In genomic region chr5:151037561-151038291, GRCh38 we compare ENCODE assay signal across 9 cellular contexts. TPM values are rescaled to one million over a fixed set of nuclear protein-coding genes. Genes with fewer than 3 reads are reported as not detected.
DNase-seq lines count a peak whose midpoint lies in the region; TF ChIP-seq lines count a peak whose summit lies in the region.
"Had no signal": no experiment of that assay in that cellular context is flagged by ENCODE, and none has a peak within 500 bp of the region (broad histone marks: within the 10 kb centered on the region; RNA-seq: fewer than 3 reads in every experiment).

No MANE protein-coding gene starts in this region.

- peak overlapping the region; percentile 29 for H3K27ac Mint-ChIP-seq in T-helper 1 cell treated with Interleukin-12 subunit alpha and Interleukin-12 subunit beta and Interleukin-4 antibody, amounts not matched to agents 30 μg/mL and 1 μg/mL, for 36 hours

- peaks cover 6% of the 10 kb centered on the region for H3K4me1 Mint-ChIP-seq in T-helper 1 cell treated with Interleukin-12 subunit alpha and Interleukin-12 subunit beta and Interleukin-4 antibody, amounts not matched to agents 30 μg/mL and 1 μg/mL, for 36 hours (ENCODE audit: low read depth)

- TF ChIP-seq CTCF in esophagus muscularis mucosa (IDR thresholded peaks at IDR 0.05) (no peak), transverse colon (IDR thresholded peaks at IDR 0.05) (no peak)

- H3K27ac ChIP-seq in esophagus muscularis mucosa (replicated peaks in 1 of 4) = peak overlapping the region; percentile 77 to 87 (median 82)
- peak overlapping the region; percentile 55 to 56 for H3K27ac ChIP-seq in mucosa of rectum (ENCODE audit: low read depth in 2 of 2, low read length in 2 of 2)
- H3K27ac ChIP-seq in transverse colon = peak overlapping the region; percentile 67 to 83 (median 72)

- H3K9me3 Mint-ChIP-seq in T-helper 1 cell treated with Interleukin-12 subunit alpha and Interleukin-12 subunit beta and Interleukin-4 antibody, amounts not matched to agents 30 μg/mL and 1 μg/mL, for 36 hours = no peaks in the 10 kb centered on the region

- H3K9me3 ChIP-seq in esophagus muscularis mucosa (no peaks in the 10 kb centered on the region), mucosa of rectum (ENCODE audit: control insufficient read depth in 2 of 2, low read length in 2 of 2) (no peaks in the 10 kb centered on the region), transverse colon (no peaks in the 10 kb centered on the region)

- no peak overlapping the region for H3K4me3 Mint-ChIP-seq in T-helper 1 cell treated with Interleukin-12 subunit alpha and Interleukin-12 subunit beta and Interleukin-4 antibody, amounts not matched to agents 30 μg/mL and 1 μg/mL, for 36 hours

- 68% methylated on average over 10 of the region's 10 CpGs for WGBS in esophagus muscularis mucosa
- WGBS in transverse colon (ENCODE audit: low coverage in 1 of 2), 2 donors = 68 to 78% methylated on average over 1 to 10 of the region's 10 CpGs

- peaks cover 55% of the 10 kb centered on the region for H3K36me3 Mint-ChIP-seq in T-helper 1 cell treated with Interleukin-12 subunit alpha and Interleukin-12 subunit beta and Interleukin-4 antibody, amounts not matched to agents 30 μg/mL and 1 μg/mL, for 36 hours (ENCODE audit: low read depth)

- H3K27me3 ChIP-seq in esophagus muscularis mucosa (no peaks in the 10 kb centered on the region), mucosa of rectum (ENCODE audit: control insufficient read depth in 2 of 2, insufficient read depth in 2 of 2, low read length in 2 of 2) (no peaks in the 10 kb centered on the region), transverse colon (no peaks in the 10 kb centered on the region)

- H3K4me1 ChIP-seq in esophagus muscularis mucosa (peaks cover 40 to 44% (median 42%) of the 10 kb centered on the region in 4 donors), mucosa of rectum (ENCODE audit: control insufficient read depth in 2 of 2, insufficient read depth in 2 of 2, low read length in 2 of 2) (peaks cover 0 to 10% of the 10 kb centered on the region in 2 donors), transverse colon (peaks cover 8 to 20% (median 16%) of the 10 kb centered on the region in 4 donors)

- H3K4me3 ChIP-seq in esophagus muscularis mucosa (no peak overlapping the region), mucosa of rectum (ENCODE audit: low read length in 2 of 2) (no peak overlapping the region), transverse colon (no peak overlapping the region)

- intact Hi-C loops in esophagus muscularis mucosa (cut with DNase I) = no loop called here
- intact Hi-C loops in transverse colon (cut with DNase I; ENCODE audit: low total_unique reads) = no loop called here

- no peak for DNase-seq in T-helper 1 cell
- DNase-seq in esophagus muscularis mucosa (ENCODE audit: extremely low spot score) = no peak
- DNase-seq in transverse colon = no peak
- no peak for DNase-seq in islet precursor cell
- DNase-seq in erythroblast (lab: John Stamatoyannopoulos, UW) = no peak
- no peak for DNase-seq in NCI-H1436 (lab: John Stamatoyannopoulos, UW)
- DNase-seq: activated naive CD4-positive, alpha-beta T cell treated with Interleukin-2 at 50 U/mL for 16 hours had no signal

- no peaks in the 10 kb centered on the region for H3K27me3 Mint-ChIP-seq in T-helper 1 cell treated with Interleukin-12 subunit alpha and Interleukin-12 subunit beta and Interleukin-4 antibody, amounts not matched to agents 30 μg/mL and 1 μg/mL, for 36 hours (ENCODE audit: low read depth)

- H3K36me3 ChIP-seq in esophagus muscularis mucosa (peaks cover 49 to 90% (median 83%) of the 10 kb centered on the region in 4 donors), mucosa of rectum (ENCODE audit: control insufficient read depth in 2 of 2, insufficient read depth in 2 of 2, low read length in 2 of 2) (peaks cover 93% of the 10 kb centered on the region in 2 donors), transverse colon (peaks cover 0 to 81% (median 40%) of the 10 kb centered on the region in 4 donors)

- TF ChIP-seq EP300 in esophagus muscularis mucosa (IDR thresholded peaks at IDR 0.05) = no peak
- no peak for TF ChIP-seq EP300 in transverse colon (IDR thresholded peaks at IDR 0.05; ENCODE audit: low read depth)

- no peak overlapping the region for H3K9ac ChIP-seq in mucosa of rectum (ENCODE audit: low read depth in 1 of 2, low read length in 2 of 2)

- TF ChIP-seq POLR2A in esophagus muscularis mucosa (IDR thresholded peaks at IDR 0.05; ENCODE audit: low read depth) (no peak), transverse colon (IDR thresholded peaks at IDR 0.05) (no peak), erythroblast (IDR thresholded peaks at IDR 0.05; ENCODE audit: low read length) (no peak)

- in situ Hi-C loops in transverse colon (cut with MboI; ENCODE audit: low pct_ligation_motif_present in 1 of 4, low pct_unique_long_range_greater_than_20kb in 1 of 4, low sequenced_read_pairs in 3 of 4) = no loop called here

RNA-seq across cellular contexts. Expression of gene GPX3, which starts 17.3 kb away (rescaled TPM):
- 1,000 to 10,000 TPM; 1,165 to 3,724 (median 1,939) TPM for total RNA-seq in esophagus muscularis mucosa
- total RNA-seq in transverse colon = 100 to 1,000 TPM; 252 to 758 (median 352) TPM

RNA-seq across cellular contexts. Expression of gene TNIP1, which starts 43.1 kb away (rescaled TPM):
- total RNA-seq in esophagus muscularis mucosa = 100 to 1,000 TPM in 3 of 4 donors, 10 to 100 TPM in 1; 91.4 to 136 (median 114) TPM
- 100 to 1,000 TPM in 3 of 4 donors, 10 to 100 TPM in 1; 63.9 to 296 (median 223) TPM for total RNA-seq in transverse colon
